ENCODE assay signal across 20 cellular contexts in the genomic region with DNA sequence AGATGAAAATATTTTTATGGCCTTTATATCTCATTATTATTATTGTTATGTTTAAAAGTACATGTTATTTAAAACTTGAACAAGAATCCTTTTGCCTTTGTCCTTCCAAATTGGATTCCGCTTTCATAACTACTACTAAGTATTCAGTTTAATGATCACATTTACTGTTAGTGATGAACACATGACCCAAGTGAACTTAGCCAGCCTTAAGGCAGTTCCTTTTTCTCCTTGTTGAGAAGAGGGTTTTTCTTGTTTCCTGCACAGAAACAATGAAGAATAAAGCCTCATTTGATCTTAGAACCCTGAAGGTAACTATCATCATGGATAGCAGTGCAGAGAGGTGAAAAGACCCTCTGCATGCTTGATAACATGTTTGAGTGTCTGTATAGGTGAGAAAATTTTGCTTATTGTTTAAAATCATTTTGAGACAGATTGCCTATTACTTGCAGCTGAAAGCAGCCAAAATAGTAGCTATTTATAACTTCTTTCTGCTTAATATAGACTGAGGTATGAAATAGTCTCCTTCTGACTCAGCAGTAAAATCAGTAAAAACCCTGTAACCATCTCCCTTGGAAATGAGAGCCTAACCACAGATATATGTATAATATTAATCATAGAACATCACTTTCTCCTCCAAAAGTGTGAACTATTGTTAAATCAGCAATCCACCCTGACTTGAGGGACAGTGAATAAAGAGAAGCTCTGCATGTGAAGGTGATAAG.
DNase-seq lines count a peak whose midpoint lies in the region; ATAC-seq and TF ChIP-seq lines count a peak whose summit lies in the region.
"Had no signal": no experiment of that assay in that cellular context is flagged by ENCODE, and none has a peak within 500 bp of the region (broad histone marks: within the 10 kb centered on the region; RNA-seq: fewer than 3 reads in every experiment).

No MANE protein-coding gene starts in this region.

- no peak overlapping the region for H3K9ac ChIP-seq in GM23248

- ATAC-seq in GM21825 (IDR thresholded peaks at IDR 0.05; ENCODE audit: unreplicated experiment) = no peak
- ATAC-seq: K562, pancreas, right cardiac atrium had no signal

- no peak overlapping the region for H3K27ac ChIP-seq in GM23248
- H3K27ac ChIP-seq in effector memory CD4-positive, alpha-beta T cell (ENCODE audit: insufficient read depth, low read length, poor library complexity, severe bottlenecking) = no peak overlapping the region
- H3K27ac ChIP-seq: C4-2B, pancreas, Peyer's patch, SK-N-MC had no signal

- peak; percentile 45 for DNase-seq in AG10803 (ENCODE audit: low read depth)
- peak; percentile 43 for DNase-seq in GM23248
- DNase-seq in MV-4-11 (lab: John Stamatoyannopoulos, UW) = peak; percentile 21
- DNase-seq in fibroblast of peridontal ligament (ENCODE audit: extremely low read depth) = peak; percentile 41
- DNase-seq in effector memory CD4-positive, alpha-beta T cell = no peak
- no peak for DNase-seq in HUDEP-2 (lab: John Stamatoyannopoulos, UW; ENCODE audit: unreplicated experiment in 76 of 76)
- no peak for DNase-seq in NOMO-1 (lab: John Stamatoyannopoulos, UW; ENCODE audit: unreplicated experiment in 2 of 2)
- DNase-seq: activated T-cell treated with anti-CD3 and anti-CD28 coated beads, Interleukin-2, amount 50 U/mL, for 48 hours; effector CD4-positive, alpha-beta T cell; kidney glomerular epithelial cell; naive B cell; NCI-H187 treated with DMSO at 0.1 percent for 48 hours; NCI-H2227 treated with DMSO at 0.1 percent for 48 hours; pancreas; Peyer's patch; right cardiac atrium had no signal

- peaks cover 13% of the 10 kb centered on the region; the same call in 1 of the 2 replicates for H3K4me1 ChIP-seq in GM23248 (ENCODE audit: insufficient read depth)
- no peaks in the 10 kb centered on the region for H3K4me1 ChIP-seq in effector memory CD4-positive, alpha-beta T cell (ENCODE audit: control insufficient read depth, insufficient read depth, low read length, poor library complexity, severe bottlenecking)
- H3K4me1 ChIP-seq: pancreas, Peyer's patch had no signal

- H3K36me3 ChIP-seq in GM23248 (ENCODE audit: low read depth) = no peaks in the 10 kb centered on the region
- no peaks in the 10 kb centered on the region for H3K36me3 ChIP-seq in effector memory CD4-positive, alpha-beta T cell (ENCODE audit: control insufficient read depth, insufficient read depth, low read length)
- H3K36me3 ChIP-seq: pancreas, Peyer's patch had no signal

- H4K20me1 ChIP-seq in GM23248 (ENCODE audit: insufficient read depth) = no peaks in the 10 kb centered on the region

- WGBS in GM23248 (ENCODE audit: low coverage in 1 of 2, low lambda C conversion rate in 2 of 2, missing lambda C conversion rate in 2 of 2), 2 experiments = 76 to 86% methylated on average over 1 of the region's 1 CpG

- no peak overlapping the region for H2AFZ ChIP-seq in GM23248

- H3K27me3 ChIP-seq in GM23248 (replicated peaks; ENCODE audit: insufficient read depth) = no peaks in the 10 kb centered on the region
- H3K27me3 ChIP-seq in effector memory CD4-positive, alpha-beta T cell (replicated peaks; ENCODE audit: control insufficient read depth, insufficient read depth, low read length, poor library complexity, severe bottlenecking) = no peaks in the 10 kb centered on the region
- H3K27me3 ChIP-seq: pancreas, Peyer's patch had no signal

- no peak for TF ChIP-seq CTCF in AG10803 (conservative IDR thresholded peaks at IDR 0.05; ENCODE audit: low read length)

- H3K4me3 ChIP-seq in AG10803 (ENCODE audit: low read length) (no peak overlapping the region), GM23248 (no peak overlapping the region)
- no peak overlapping the region for H3K4me3 ChIP-seq in effector memory CD4-positive, alpha-beta T cell (ENCODE audit: insufficient read depth, low read depth, low read length, poor library complexity, severe bottlenecking)
- H3K4me3 ChIP-seq: K562, pancreas, Peyer's patch, SK-N-MC had no signal

- H3K9me2 ChIP-seq in GM23248 (ENCODE audit: insufficient read depth) = no peaks in the 10 kb centered on the region

- H3F3A ChIP-seq in GM23248 (ENCODE audit: insufficient read depth) = no peaks in the 10 kb centered on the region

- no peak overlapping the region for H3K4me2 ChIP-seq in GM23248 (ENCODE audit: unreplicated experiment)

- H3K79me2 ChIP-seq in GM23248 (ENCODE audit: insufficient read depth) = no peaks in the 10 kb centered on the region

- no peaks in the 10 kb centered on the region for H3K9me3 ChIP-seq in GM23248 (ENCODE audit: low read depth)
- no peaks in the 10 kb centered on the region for H3K9me3 ChIP-seq in effector memory CD4-positive, alpha-beta T cell (ENCODE audit: control insufficient read depth, low read length)
- H3K9me3 ChIP-seq: pancreas, Peyer's patch had no signal

- in situ Hi-C loops in GM23248 (cut with MboI) = no loop called here

Comparison
In these comparisons a context has a peak if more than half of its experiments do, and no peak if none do; other contexts are left out.
1. DNase-seq: peak in AG10803 (single experiment), GM23248 (single experiment), MV-4-11 (single experiment) and fibroblast of peridontal ligament (single experiment); none in effector memory CD4-positive, alpha-beta T cell (0 of 3), HUDEP-2 (0 of 76) and NOMO-1 (0 of 2).